19 cellular contexts compared by ENCODE assay signal in the genomic region with DNA sequence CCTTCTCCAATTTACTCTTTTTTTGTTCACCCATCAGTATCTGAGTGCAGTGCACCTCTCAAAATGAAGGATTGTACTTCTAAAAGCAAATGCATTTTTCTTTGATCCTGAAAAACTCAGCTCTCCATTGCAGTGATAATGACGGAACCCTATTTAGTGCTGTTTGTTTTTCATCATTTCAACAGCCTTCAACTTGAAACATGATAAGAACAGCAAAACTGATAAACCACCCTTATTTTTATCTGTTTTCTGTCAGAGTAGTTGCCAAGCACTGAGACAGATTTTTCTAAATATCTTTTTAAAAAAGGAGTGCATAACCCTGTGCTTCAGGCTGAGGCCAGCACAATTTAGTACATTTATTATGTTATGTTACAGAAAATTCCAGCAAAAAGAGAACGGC.
DNase-seq lines count a peak whose midpoint lies in the region; FAIRE-seq and TF ChIP-seq lines count a peak whose summit lies in the region.
"Had no signal": no experiment of that assay in that cellular context is flagged by ENCODE, and none has a peak within 500 bp of the region (broad histone marks: within the 10 kb centered on the region; RNA-seq: fewer than 3 reads in every experiment).

No MANE protein-coding gene starts in this region.

- no peaks in the 10 kb centered on the region for H3K4me1 Mint-ChIP-seq in T-helper 2 cell treated with Interferon-gamma antibody and Interleukin-4, amounts not matched to agents 5 μg/mL and 100 μg/mL, for 36 hours (ENCODE audit: low read depth)
- H3K4me1 Mint-ChIP-seq: B cell, CD14-positive monocyte had no signal

- DNase-seq in H54 (ENCODE audit: insufficient read length, low spot score) (no peak), SK-N-DZ (ENCODE audit: low spot score) (peak; percentile 74), hepatocyte (ENCODE audit: low spot score) (no peak), substantia nigra (lab: John Stamatoyannopoulos, UW) (no peak), anterior cingulate cortex (lab: John Stamatoyannopoulos, UW) (no peak)
- DNase-seq in effector CD4-positive, alpha-beta T cell = no peak
- DNase-seq in T-helper 2 cell treated with Interferon-gamma antibody and Interleukin-4, amounts not matched to agents 5 μg/mL and 100 μg/mL, for 36 hours (ENCODE audit: low spot score) = no peak
- DNase-seq: KG1, NCI-H1092, NCI-H1436, NCI-H1930, NCI-H345, NCI-H524 treated with DMSO at 0.1 percent for 48 hours, NCI-H82 had no signal

- WGBS in hepatocyte (ENCODE audit: low lambda C conversion rate, missing lambda C conversion rate) = 16% methylated on average over 2 of the region's 2 CpGs

- H4K20me1 ChIP-seq in hepatocyte (ENCODE audit: insufficient read depth, poor library complexity, severe bottlenecking) = no peaks in the 10 kb centered on the region

- H3K36me3 Mint-ChIP-seq in T-helper 2 cell treated with Interferon-gamma antibody and Interleukin-4, amounts not matched to agents 5 μg/mL and 100 μg/mL, for 36 hours (ENCODE audit: low read depth) = no peaks in the 10 kb centered on the region
- H3K36me3 Mint-ChIP-seq: CD14-positive monocyte had no signal

- H3K9me3 ChIP-seq in hepatocyte (ENCODE audit: low read depth) = no peaks in the 10 kb centered on the region
- H3K9me3 ChIP-seq: A549, HAP-1 had no signal

- no peaks in the 10 kb centered on the region for H3K9me2 ChIP-seq in hepatocyte (replicated peaks; ENCODE audit: insufficient read depth)

- H3K9me3 Mint-ChIP-seq in T-helper 2 cell treated with Interferon-gamma antibody and Interleukin-4, amounts not matched to agents 5 μg/mL and 100 μg/mL, for 36 hours = no peaks in the 10 kb centered on the region

- H3K27me3 Mint-ChIP-seq in T-helper 2 cell treated with Interferon-gamma antibody and Interleukin-4, amounts not matched to agents 5 μg/mL and 100 μg/mL, for 36 hours (ENCODE audit: low read depth) = no peaks in the 10 kb centered on the region
- H3K27me3 Mint-ChIP-seq: B cell had no signal

- no peak for TF ChIP-seq POLR2A in H54 (IDR thresholded peaks at IDR 0.05; ENCODE audit: low read depth, low read length)

- peak; percentile 20 for FAIRE-seq in H54 (lab: Jason Lieb, UNC)
- FAIRE-seq: A549 had no signal

- no peak overlapping the region for H3K4me3 ChIP-seq in hepatocyte
- H3K4me3 ChIP-seq: A549, HAP-1 had no signal

- H3K4me1 ChIP-seq in hepatocyte (ENCODE audit: insufficient read depth) = peaks cover 17% of the 10 kb centered on the region
- H3K4me1 ChIP-seq: A549, HAP-1 had no signal

- no peak overlapping the region for H3K27ac Mint-ChIP-seq in T-helper 2 cell treated with Interferon-gamma antibody and Interleukin-4, amounts not matched to agents 5 μg/mL and 100 μg/mL, for 36 hours
- H3K27ac Mint-ChIP-seq: B cell, CD14-positive monocyte had no signal

- H3K27ac ChIP-seq in hepatocyte (no peak overlapping the region), substantia nigra (ENCODE audit: low read depth, low read length, poor library complexity, severe bottlenecking) (peak overlapping the region; percentile 36)
- H3K27ac ChIP-seq: A549, HL-60 had no signal

- H3K4me3 Mint-ChIP-seq in T-helper 2 cell treated with Interferon-gamma antibody and Interleukin-4, amounts not matched to agents 5 μg/mL and 100 μg/mL, for 36 hours = no peak overlapping the region
- H3K4me3 Mint-ChIP-seq: B cell, CD14-positive monocyte had no signal

- no peaks in the 10 kb centered on the region for H3K27me3 ChIP-seq in hepatocyte

- no peak overlapping the region for H2AFZ ChIP-seq in hepatocyte

- H3K36me3 ChIP-seq in hepatocyte (replicated peaks; ENCODE audit: insufficient read depth, low read depth) = no peaks in the 10 kb centered on the region
- H3K36me3 ChIP-seq: HAP-1 had no signal

- H3K4me2 ChIP-seq in hepatocyte = peak overlapping the region; percentile 5
- H3K4me2 ChIP-seq: A549 had no signal

- no peak for TF ChIP-seq CTCF in hepatocyte (IDR thresholded peaks at IDR 0.05; ENCODE audit: poor library complexity)

- no peaks in the 10 kb centered on the region for H3K79me2 ChIP-seq in hepatocyte
